In genomic region chr3:141802316-141803077, GRCh38 we compare ENCODE assay signal across 1 cellular context.
TF ChIP-seq lines count a peak whose summit lies in the region.

No MANE protein-coding gene starts in this region.

TF ChIP-seq in K562, 482 proteins besides CTCF, POLR2A, EP300 and RAD21 (continued from another document):
- no peak for TF ChIP-seq RERE (CRISPR knock-in tag; IDR thresholded peaks at IDR 0.05; ENCODE audit: borderline replicate concordance)
- no peak for TF ChIP-seq COPS2 (conservative IDR thresholded peaks at IDR 0.05)
- no peak for TF ChIP-seq MLX (CRISPR knock-in tag; conservative IDR thresholded peaks at IDR 0.05)
- TF ChIP-seq ZBTB2 (IDR thresholded peaks at IDR 0.05), result no peak
- TF ChIP-seq, protein P1, sequence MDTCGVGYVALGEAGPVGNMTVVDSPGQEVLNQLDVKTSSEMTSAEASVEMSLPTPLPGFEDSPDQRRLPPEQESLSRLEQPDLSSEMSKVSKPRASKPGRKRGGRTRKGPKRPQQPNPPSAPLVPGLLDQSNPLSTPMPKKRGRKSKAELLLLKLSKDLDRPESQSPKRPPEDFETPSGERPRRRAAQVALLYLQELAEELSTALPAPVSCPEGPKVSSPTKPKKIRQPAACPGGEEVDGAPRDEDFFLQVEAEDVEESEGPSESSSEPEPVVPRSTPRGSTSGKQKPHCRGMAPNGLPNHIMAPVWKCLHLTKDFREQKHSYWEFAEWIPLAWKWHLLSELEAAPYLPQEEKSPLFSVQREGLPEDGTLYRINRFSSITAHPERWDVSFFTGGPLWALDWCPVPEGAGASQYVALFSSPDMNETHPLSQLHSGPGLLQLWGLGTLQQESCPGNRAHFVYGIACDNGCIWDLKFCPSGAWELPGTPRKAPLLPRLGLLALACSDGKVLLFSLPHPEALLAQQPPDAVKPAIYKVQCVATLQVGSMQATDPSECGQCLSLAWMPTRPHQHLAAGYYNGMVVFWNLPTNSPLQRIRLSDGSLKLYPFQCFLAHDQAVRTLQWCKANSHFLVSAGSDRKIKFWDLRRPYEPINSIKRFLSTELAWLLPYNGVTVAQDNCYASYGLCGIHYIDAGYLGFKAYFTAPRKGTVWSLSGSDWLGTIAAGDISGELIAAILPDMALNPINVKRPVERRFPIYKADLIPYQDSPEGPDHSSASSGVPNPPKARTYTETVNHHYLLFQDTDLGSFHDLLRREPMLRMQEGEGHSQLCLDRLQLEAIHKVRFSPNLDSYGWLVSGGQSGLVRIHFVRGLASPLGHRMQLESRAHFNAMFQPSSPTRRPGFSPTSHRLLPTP (IDR thresholded peaks at IDR 0.05; ENCODE audit: borderline replicate concordance, extremely low read depth, insufficient read length), result no peak
- TF ChIP-seq, protein P2, sequence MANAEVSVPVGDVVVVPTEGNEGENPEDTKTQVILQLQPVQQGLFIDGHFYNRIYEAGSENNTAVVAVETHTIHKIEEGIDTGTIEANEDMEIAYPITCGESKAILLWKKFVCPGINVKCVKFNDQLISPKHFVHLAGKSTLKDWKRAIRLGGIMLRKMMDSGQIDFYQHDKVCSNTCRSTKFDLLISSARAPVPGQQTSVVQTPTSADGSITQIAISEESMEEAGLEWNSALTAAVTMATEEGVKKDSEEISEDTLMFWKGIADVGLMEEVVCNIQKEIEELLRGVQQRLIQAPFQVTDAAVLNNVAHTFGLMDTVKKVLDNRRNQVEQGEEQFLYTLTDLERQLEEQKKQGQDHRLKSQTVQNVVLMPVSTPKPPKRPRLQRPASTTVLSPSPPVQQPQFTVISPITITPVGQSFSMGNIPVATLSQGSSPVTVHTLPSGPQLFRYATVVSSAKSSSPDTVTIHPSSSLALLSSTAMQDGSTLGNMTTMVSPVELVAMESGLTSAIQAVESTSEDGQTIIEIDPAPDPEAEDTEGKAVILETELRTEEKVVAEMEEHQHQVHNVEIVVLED (CRISPR knock-in tag; IDR thresholded peaks at IDR 0.05), result no peak
- TF ChIP-seq ZNF507 (tag; conservative IDR thresholded peaks at IDR 0.05), result no peak
